8 cellular contexts compared by ENCODE assay signal in genomic region chr17:63446981-63447687, GRCh38. TPM values are rescaled to one million over a fixed set of nuclear protein-coding genes. Genes with fewer than 3 reads are reported as not detected.
DNase-seq lines count a peak whose midpoint lies in the region; ATAC-seq and TF ChIP-seq lines count a peak whose summit lies in the region.

No MANE protein-coding gene starts in this region.

- intact Hi-C loops in ascending aorta (cut with DNase I) = loop anchor here (1.0 to 5.0 kb wide), 2 partner anchors 103 to 175 kb away; partner anchors contain the start of genes DCAF7 and MAP3K3

- DNase-seq in SHP77 treated with DMSO at 0.1 percent for 48 hours (lab: John Stamatoyannopoulos, UW) = peak; percentile 52
- no peak for DNase-seq in ascending aorta (ENCODE audit: low spot score in 2 of 2)
- peak; percentile 59 for DNase-seq in iPS-NIHi7 (ENCODE audit: extremely low spot score)
- peak; percentile 56 for DNase-seq in stimulated activated CD4-positive, alpha-beta T cell treated with anti-CD3 and anti-CD28 coated beads, Interleukin-4, amount 100 ng/mL, for 1 hour
- no peak for DNase-seq in RPMI8226

- peak overlapping the region; percentile 14 to 79 for H3K27ac ChIP-seq in ascending aorta

- peaks cover 8 to 9% of the 10 kb centered on the region in 2 donors for H3K4me1 ChIP-seq in ascending aorta

- no peak for TF ChIP-seq CTCF in ascending aorta (IDR thresholded peaks at IDR 0.05)

- H3K36me3 ChIP-seq in ascending aorta = no peaks in the 10 kb centered on the region

- ATAC-seq in GM18505 (IDR thresholded peaks at IDR 0.05; ENCODE audit: unreplicated experiment) = peak; percentile 4
- peak; percentile 21 for ATAC-seq in HG03354 (IDR thresholded peaks at IDR 0.05; ENCODE audit: poor library complexity, severe bottlenecking, unreplicated experiment)
- no peak for ATAC-seq in GM18511 (IDR thresholded peaks at IDR 0.05; ENCODE audit: unreplicated experiment)

- no peaks in the 10 kb centered on the region for H3K27me3 ChIP-seq in ascending aorta

- peak overlapping the region; percentile 75 to 82 for H3K4me3 ChIP-seq in ascending aorta

- H3K9me3 ChIP-seq in ascending aorta = no peaks in the 10 kb centered on the region

- TF ChIP-seq POLR2A in GM18505 (IDR thresholded peaks at IDR 0.05; ENCODE audit: borderline replicate concordance, extremely low read depth, insufficient read depth, insufficient read length) = no peak

RNA-seq across cellular contexts. Expression of gene CYB561, which starts 1.0 kb away (rescaled TPM):
- total RNA-seq in ascending aorta = 23.0 TPM

RNA-seq across cellular contexts. Expression of gene ACE, which starts 29.7 kb away (rescaled TPM):
- total RNA-seq in ascending aorta = 72.6 TPM

Comparison
In these comparisons a context has a peak if more than half of its experiments do, and no peak if none do; other contexts are left out.
1. DNase-seq: peak in SHP77 treated with DMSO at 0.1 percent for 48 hours (single experiment), iPS-NIHi7 (single experiment) and stimulated activated CD4-positive, alpha-beta T cell treated with anti-CD3 and anti-CD28 coated beads, Interleukin-4, amount 100 ng/mL, for 1 hour (single experiment); none in ascending aorta (0 of 2) and RPMI8226 (single experiment).